ENCODE assay signal across 11 cellular contexts in genomic region chr2:88212251-88212790, GRCh38. TPM values are rescaled to one million over a fixed set of nuclear protein-coding genes. Genes with fewer than 3 reads are reported as not detected.
DNase-seq lines count a peak whose midpoint lies in the region; ATAC-seq and TF ChIP-seq lines count a peak whose summit lies in the region.
"Had no signal": no experiment of that assay in that cellular context is flagged by ENCODE, and none has a peak within 500 bp of the region (broad histone marks: within the 10 kb centered on the region; RNA-seq: fewer than 3 reads in every experiment).

No MANE protein-coding gene starts in this region.

- TF ChIP-seq CTCF in 22Rv1 (IDR thresholded peaks at IDR 0.05) = peak; percentile 63
- peak; percentile 31; the same call in 1 of the 3 replicates for TF ChIP-seq CTCF in GM12872 (IDR thresholded peaks at IDR 0.05; ENCODE audit: insufficient read depth, low read depth, low read length)
- peak; percentile 62 for TF ChIP-seq CTCF in foreskin keratinocyte (conservative IDR thresholded peaks at IDR 0.05)

- ATAC-seq in foreskin keratinocyte = peak; percentile 79
- ATAC-seq in HG03342 (IDR thresholded peaks at IDR 0.05; ENCODE audit: unreplicated experiment) = no peak
- no peak for ATAC-seq in HG02938 (IDR thresholded peaks at IDR 0.05; ENCODE audit: unreplicated experiment)

- peaks cover 8% of the 10 kb centered on the region for H3K27me3 ChIP-seq in foreskin keratinocyte

- no peaks in the 10 kb centered on the region for H3K4me1 ChIP-seq in foreskin keratinocyte

- no peak overlapping the region for H3K27ac ChIP-seq in 22Rv1
- H3K27ac ChIP-seq in foreskin keratinocyte = no peak overlapping the region

- peak; percentile 7 for DNase-seq in RPMI7951 (ENCODE audit: low read depth)
- no peak for DNase-seq in foreskin keratinocyte
- DNase-seq in Ammon's horn (ENCODE audit: low spot score) = no peak
- no peak for DNase-seq in C1 segment of cervical spinal cord (lab: John Stamatoyannopoulos, UW)
- DNase-seq: DMS79 treated with DMSO at 0.1 percent for 48 hours, NCI-H2171 treated with DMSO at 0.1 percent for 48 hours had no signal

RNA-seq across cellular contexts. Expression of gene THNSL2, which starts 42.2 kb away (rescaled TPM):
- 4.4 and 4.6 TPM in 2 replicates for total RNA-seq in RPMI7951 (2014; rRNA removed; shearing (Covaris generic))
- total RNA-seq in foreskin keratinocyte = 5.7 and 9.6 TPM in 2 replicates
- 6.6 and 8.4 TPM in 2 replicates for polyA plus RNA-seq in foreskin keratinocyte
- total RNA-seq: glomerular endothelial cell had no signal
